10 cellular contexts compared by ENCODE assay signal in the genomic region with DNA sequence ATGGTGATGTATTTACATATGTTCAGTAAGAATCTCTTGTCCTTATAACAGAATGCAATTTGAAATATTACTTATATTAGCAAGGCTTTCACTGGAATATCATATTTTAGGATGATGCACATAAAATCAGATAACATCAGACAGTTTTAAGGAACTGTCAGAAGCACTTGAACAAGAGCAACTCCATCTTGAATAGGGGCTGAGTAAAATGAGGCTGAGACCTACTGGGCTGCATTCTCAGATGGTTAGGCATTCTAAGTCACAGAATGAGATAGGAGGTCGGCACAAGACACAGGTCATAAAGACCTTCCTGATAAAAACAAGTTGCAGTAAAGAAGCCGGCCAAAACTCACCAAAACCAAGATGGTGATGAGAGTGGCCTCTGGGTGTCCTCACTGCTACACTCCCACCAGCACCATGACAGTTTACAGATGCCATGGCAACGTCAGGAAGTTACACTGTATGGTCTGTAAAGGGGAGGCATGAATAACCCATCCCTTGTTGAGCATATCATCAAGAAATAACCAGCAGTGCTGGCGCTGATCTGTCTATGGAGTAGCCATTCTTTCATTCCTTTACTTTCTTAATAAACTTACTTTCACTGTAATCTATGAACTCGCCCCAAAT. TPM values are rescaled to one million over a fixed set of nuclear protein-coding genes. Genes with fewer than 3 reads are reported as not detected.
DNase-seq lines count a peak whose midpoint lies in the region; ATAC-seq, FAIRE-seq and TF ChIP-seq lines count a peak whose summit lies in the region.
"Had no signal": no experiment of that assay in that cellular context is flagged by ENCODE, and none has a peak within 500 bp of the region (broad histone marks: within the 10 kb centered on the region; RNA-seq: fewer than 3 reads in every experiment).

No MANE protein-coding gene starts in this region.

- peak; percentile 50 for FAIRE-seq in bronchial epithelial cell (lab: Jason Lieb, UNC)

- H3K4me1 ChIP-seq in OCI-LY3 (ENCODE audit: low read length) = peaks cover 23% of the 10 kb centered on the region

- no peak overlapping the region for H3K4me3 ChIP-seq in OCI-LY3 (ENCODE audit: low read length)
- H3K4me3 ChIP-seq in bronchial epithelial cell (ENCODE audit: low read depth, low read length) = no peak overlapping the region

- DNase-seq in NOMO-1 treated with DMSO at 0.1 percent for 48 hours (lab: John Stamatoyannopoulos, UW; ENCODE audit: unreplicated experiment) (peak; percentile 24), NOMO-1 treated with dmso at 0.1 percent for 144 hours (lab: John Stamatoyannopoulos, UW; ENCODE audit: unreplicated experiment) (no peak), bronchial epithelial cell (ENCODE audit: low read depth) (no peak), putamen (ENCODE audit: low spot score) (peak; percentile 4)
- DNase-seq: GOT3 had no signal

- H3K79me2 ChIP-seq in OCI-LY3 (ENCODE audit: low read length) = no peaks in the 10 kb centered on the region

- peak overlapping the region; percentile 26 for H3K4me2 ChIP-seq in OCI-LY3 (ENCODE audit: low read length)

- no peaks in the 10 kb centered on the region for H3K36me3 ChIP-seq in OCI-LY3 (replicated peaks; ENCODE audit: low read depth, low read length)
- no peaks in the 10 kb centered on the region for H3K36me3 ChIP-seq in bronchial epithelial cell (ENCODE audit: control insufficient read depth, insufficient read depth, low read length)

- H2AFZ ChIP-seq in OCI-LY3 (ENCODE audit: low read depth, low read length) = no peak overlapping the region

- no peaks in the 10 kb centered on the region for H3K27me3 ChIP-seq in OCI-LY3 (ENCODE audit: low read depth, low read length)
- H3K27me3 ChIP-seq in bronchial epithelial cell (ENCODE audit: control insufficient read depth, insufficient read depth, low read length) = no peaks in the 10 kb centered on the region

- no peaks in the 10 kb centered on the region for H3K9me3 ChIP-seq in OCI-LY3 (ENCODE audit: insufficient read depth, low read length)

- ATAC-seq in HG02678 (IDR thresholded peaks at IDR 0.05; ENCODE audit: unreplicated experiment) (no peak), GM21619 (IDR thresholded peaks at IDR 0.05; ENCODE audit: unreplicated experiment) (no peak), GM21576 (IDR thresholded peaks at IDR 0.05; ENCODE audit: unreplicated experiment) (no peak)
- ATAC-seq: stimulated activated naive CD8-positive, alpha-beta T cell treated with anti-CD3 and anti-CD28 coated beads, Interleukin-15, amount 100 ng/mL, for 72 hours had no signal

- 0 out of 2 replicates have a peak overlapping the region, but pooled peaks have one; percentile 65 for H3K27ac ChIP-seq in OCI-LY3 (ENCODE audit: low read length)

- TF ChIP-seq CTCF in OCI-LY3 (IDR thresholded peaks at IDR 0.05; ENCODE audit: low read depth, low read length) (peak; percentile 50), bronchial epithelial cell (IDR thresholded peaks at IDR 0.05; ENCODE audit: insufficient read depth, low read length, severe bottlenecking) (no peak)

- H3K9ac ChIP-seq in OCI-LY3 (ENCODE audit: low read length) = 0 out of 2 replicates have a peak overlapping the region, but pooled peaks have one; percentile 12

- no peaks in the 10 kb centered on the region for H4K20me1 ChIP-seq in OCI-LY3 (ENCODE audit: insufficient read depth, low read length)

RNA-seq across cellular contexts. Expression of a gene that starts 27.6 kb away (rescaled TPM):
- total RNA-seq in bronchial epithelial cell = 2.6 and 3.5 TPM in 2 replicates

Comparison
In these comparisons a context has a peak if more than half of its experiments do, and no peak if none do; other contexts are left out.
1. DNase-seq: peak in NOMO-1 treated with DMSO at 0.1 percent for 48 hours (single experiment) and putamen (single experiment); none in NOMO-1 treated with dmso at 0.1 percent for 144 hours (single experiment) and bronchial epithelial cell (single experiment).